21 cellular contexts compared by ENCODE assay signal in the genomic region with DNA sequence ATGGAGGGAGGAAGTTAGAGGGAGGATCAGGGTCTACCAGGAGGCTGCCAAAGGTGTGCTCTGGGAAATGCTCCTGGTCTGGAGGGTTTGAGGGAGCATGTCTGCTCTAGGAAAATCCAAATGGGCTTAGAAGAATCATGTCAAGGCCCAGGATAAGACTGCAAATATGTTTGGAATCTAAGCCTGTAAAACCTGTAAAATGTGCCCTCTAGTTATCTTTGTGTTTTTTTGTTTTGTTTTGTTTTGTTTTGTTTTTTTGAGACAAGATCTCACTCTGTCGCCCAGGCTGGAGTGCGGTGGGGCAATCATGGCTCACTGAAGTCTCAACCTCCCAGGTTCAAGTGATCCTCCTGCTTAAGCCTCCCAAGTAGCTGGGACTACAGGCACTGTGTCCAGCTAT.
"Had no signal": no experiment of that assay in that cellular context is flagged by ENCODE, and none has a peak within 500 bp of the region (broad histone marks: within the 10 kb centered on the region; RNA-seq: fewer than 3 reads in every experiment).

No MANE protein-coding gene starts in this region.

- ATAC-seq: activated CD4-positive, CD25-positive, alpha-beta regulatory T cell treated with anti-CD3 and anti-CD28 coated beads, Interleukin-2, amount 50 U/mL, for 24 hours; activated CD8-positive, alpha-beta T cell treated with anti-CD3 and anti-CD28 coated beads for 36 hours; activated T-cell treated with anti-CD3 and anti-CD28 coated beads, Interleukin-2, amount 50 U/mL, for 72 hours had no signal

- H3K9ac ChIP-seq: SK-N-SH had no signal

- H3K27ac ChIP-seq: brain microvascular endothelial cell, WERI-Rb-1 had no signal

- H3K36me3 ChIP-seq: brain microvascular endothelial cell, MG63, WERI-Rb-1 had no signal

- H3K9me2 ChIP-seq: SK-N-SH had no signal

- H3K27me3 ChIP-seq: brain microvascular endothelial cell, MG63 had no signal

- DNase-seq: activated CD4-positive, alpha-beta T cell treated with anti-CD3 and anti-CD28 coated beads for 4 hours; activated CD8-positive, alpha-beta memory T cell treated with anti-CD3 and anti-CD28 coated beads, Interleukin-2, amount 50 U/mL, for 4 hours; activated CD8-positive, alpha-beta T cell treated with anti-CD3 and anti-CD28 coated beads for 36 hours; activated gamma-delta T cell treated with Interleukin-2 at 50 U/mL for 16 hours; activated naive CD4-positive, alpha-beta T cell treated with anti-CD3 and anti-CD28 coated beads, Interleukin-2, amount 10 ng/mL, durations not matched to agents 7 days and 5 days; activated naive CD8-positive, alpha-beta T cell treated with anti-CD3 and anti-CD28 coated beads for 36 hours; activated T-cell treated with anti-CD3 and anti-CD28 coated beads, Interleukin-2, amount 50 U/mL, for 72 hours; brain microvascular endothelial cell; cerebellar nuclear complex; MG63; NCI-H1105; NCI-H1436; NCI-H1694 treated with DMSO at 0.1 percent for 48 hours; NCI-H2029 treated with DMSO at 0.1 percent for 48 hours; NCI-H510A; NCI-H69; SK-N-SH; T-helper 1 cell had no signal

- FAIRE-seq: colon had no signal

- H3K4me3 ChIP-seq: MG63 had no signal

- H3K9me3 ChIP-seq: MG63, SK-N-SH had no signal
